7 cellular contexts compared by ENCODE assay signal in the genomic region with DNA sequence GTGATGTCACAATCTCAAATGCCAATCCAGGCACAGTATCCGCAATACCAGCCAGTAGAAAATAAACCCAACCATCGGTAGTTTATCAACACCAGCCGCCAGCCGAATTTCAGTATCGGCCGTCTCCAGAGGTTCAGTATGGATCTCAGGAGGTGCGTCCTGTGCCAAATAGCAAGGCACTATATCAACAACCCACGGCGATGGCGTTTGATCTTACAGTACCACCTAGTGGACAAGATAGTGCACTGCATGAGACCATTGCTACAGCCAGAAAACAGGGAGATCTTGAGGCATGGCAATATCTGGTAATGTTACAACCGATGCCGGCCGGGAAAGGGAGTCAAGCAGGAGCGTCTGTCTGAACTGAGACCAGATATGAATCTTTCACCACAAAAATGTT.
DNase-seq lines count a peak whose midpoint lies in the region; ATAC-seq, FAIRE-seq and TF ChIP-seq lines count a peak whose summit lies in the region.
"Not testable (repeated sequence)": the region's sequence is repeated elsewhere in the genome, so short reads cannot be mapped to it uniquely, and the experiment has no call there.

No MANE protein-coding gene starts in this region.

- peak; percentile 36 for TF ChIP-seq RAD21 in GM12878 (IDR thresholded peaks at IDR 0.05; ENCODE audit: insufficient read depth, low read depth, low read length)
- not testable (repeated sequence) for TF ChIP-seq RAD21 in HepG2 (CRISPR knock-in tag; IDR thresholded peaks at IDR 0.05)

- not testable (repeated sequence) for BruUV-seq in GM12878 (replicated peaks; lab: Mats Ljungman, UMichigan); HepG2 (replicated peaks; lab: Mats Ljungman, UMichigan)

- ATAC-seq in GM12878, HepG2: not testable (repeated sequence)

- not testable (repeated sequence) for H3K36me3 ChIP-seq in DOHH2 (ENCODE audit: control insufficient read depth, low read length); WERI-Rb-1; GM12878 (ENCODE audit: control insufficient read depth in 2 of 2, insufficient read depth in 2 of 2, low read length in 1 of 2); fibroblast of lung (ENCODE audit: control insufficient read depth, insufficient read depth, low read length); HepG2 (replicated peaks in 1 of 2; ENCODE audit: control insufficient read depth in 1 of 2, insufficient read depth in 2 of 2, low read length in 2 of 2)

- RAD21 ChIA-PET in GM12878 (lab: Charles Lee; ENCODE audit: unreplicated experiment) = not testable (repeated sequence)

- not testable (repeated sequence) for H3K4me3 ChIP-seq in DOHH2 (ENCODE audit: low read length); Jurkat, Clone E6-1 (ENCODE audit: low read length); WERI-Rb-1 (ENCODE audit: low read depth, low read length); GM12878; fibroblast of lung (replicated peaks in 1 of 4; ENCODE audit: control extremely low read depth in 1 of 4, insufficient read depth in 1 of 4, low read depth in 3 of 4, low read length in 4 of 4); HepG2 (replicated peaks in 1 of 3; ENCODE audit: insufficient read depth in 1 of 3, low read depth in 2 of 3, low read length in 3 of 3)

- not testable (repeated sequence) for H4K20me1 ChIP-seq in DOHH2 (ENCODE audit: control insufficient read depth, insufficient read depth, low read depth, low read length); GM12878 (ENCODE audit: control insufficient read depth, insufficient read depth); fibroblast of lung (ENCODE audit: control insufficient read depth, extremely low read depth, insufficient read depth, low read length); HepG2 (ENCODE audit: insufficient read depth, low read length)

- not testable (repeated sequence) for FAIRE-seq in GM12878 (lab: Jason Lieb, UNC); HepG2 (lab: Jason Lieb, UNC)

- H2AFZ ChIP-seq in GM12878 (ENCODE audit: control insufficient read depth, low read depth, low read length); fibroblast of lung (ENCODE audit: low read length); HepG2 (ENCODE audit: low read length): not testable (repeated sequence)

- POLR2A ChIA-PET in GM12878 (lab: Charles Lee); HepG2 (lab: Yijun Ruan, JAX): not testable (repeated sequence)

- not testable (repeated sequence) for H3K27me3 ChIP-seq in DOHH2 (ENCODE audit: control insufficient read depth, low read length); WERI-Rb-1 (ENCODE audit: insufficient read depth, low read depth, severe bottlenecking); GM12878 (replicated peaks in 1 of 2; ENCODE audit: control insufficient read depth in 2 of 2, insufficient read depth in 2 of 2, low read length in 1 of 2); fibroblast of lung (ENCODE audit: control insufficient read depth, insufficient read depth, low read length); HepG2 (ENCODE audit: control insufficient read depth in 1 of 2, insufficient read depth in 2 of 2, low read length in 2 of 2)

- H3K79me2 ChIP-seq in DOHH2 (ENCODE audit: control insufficient read depth, low read length); GM12878 (ENCODE audit: control insufficient read depth, insufficient read depth, low read length); fibroblast of lung (ENCODE audit: control insufficient read depth, insufficient read depth, low read length); HepG2 (ENCODE audit: insufficient read depth, low read length): not testable (repeated sequence)

- H3F3A ChIP-seq in DOHH2 (ENCODE audit: control insufficient read depth, insufficient read depth) = not testable (repeated sequence)

- not testable (repeated sequence) for TF ChIP-seq EP300 in GM12878 (IDR thresholded peaks at IDR 0.05; ENCODE audit: borderline replicate concordance in 1 of 2, control insufficient read depth in 1 of 2, low read depth in 2 of 2, low read length in 2 of 2); HepG2 (IDR thresholded peaks at IDR 0.05; ENCODE audit: low read depth in 2 of 2, low read length in 2 of 2); HepG2 (CRISPR knock-in tag; IDR thresholded peaks at IDR 0.05; ENCODE audit: borderline replicate concordance)

- not testable (repeated sequence) for H3K4me2 ChIP-seq in DOHH2 (ENCODE audit: low read length); GM12878 (ENCODE audit: control insufficient read depth, insufficient read depth); fibroblast of lung (ENCODE audit: extremely low read depth, insufficient read depth, low read length); HepG2 (ENCODE audit: low read depth, low read length)

- H3K27ac ChIP-seq in DOHH2 (ENCODE audit: low read depth, low read length); WERI-Rb-1; GM12878 (ENCODE audit: control insufficient read depth, insufficient read depth); fibroblast of lung (ENCODE audit: insufficient read depth, low read length); HepG2 (ENCODE audit: extremely low read length, insufficient read depth, low read length): not testable (repeated sequence)

- WGBS in GM12878 (ENCODE audit: insufficient coverage, insufficient replicate concordance, low lambda C conversion rate, missing lambda C conversion rate) = 8% methylated on average over 14 of the region's 14 CpGs
- 1% methylated on average over 12 of the region's 14 CpGs for WGBS in HepG2 (ENCODE audit: low lambda C conversion rate)

- H3K9me3 ChIP-seq in DOHH2 (ENCODE audit: control insufficient read depth, insufficient read depth, low read length); WERI-Rb-1 (ENCODE audit: severe bottlenecking); GM12878 (replicated peaks; ENCODE audit: control insufficient read depth, insufficient read depth, low read length); fibroblast of lung (ENCODE audit: control insufficient read depth, insufficient read depth, low read depth, low read length); HepG2 (ENCODE audit: low read length): not testable (repeated sequence)

- TF ChIP-seq CTCF in DOHH2 (IDR thresholded peaks at IDR 0.05; ENCODE audit: low read depth, low read length, poor library complexity, severe bottlenecking) (peak; percentile 40), WERI-Rb-1 (IDR thresholded peaks at IDR 0.05; ENCODE audit: low read depth, low read length) (peak; percentile 42; the same call in 1 of the 2 replicates), GM12878 (IDR thresholded peaks at IDR 0.05 in 2 of 3, conservative IDR thresholded peaks at IDR 0.05 in 1 of 3; ENCODE audit: control insufficient read depth in 2 of 3, extremely low read depth in 1 of 3, insufficient read depth in 1 of 3, low read depth in 3 of 3, low read length in 3 of 3) (peak; percentile 24 to 36 (median 31); a peak in 4 of 6 replicates), fibroblast of lung (conservative IDR thresholded peaks at IDR 0.05 in 1 of 2, IDR thresholded peaks at IDR 0.05 in 1 of 2; ENCODE audit: low read depth in 1 of 2, low read length in 2 of 2) (peak; percentile 34 to 47), HepG2 (CRISPR knock-in tag; IDR thresholded peaks at IDR 0.05) (peak; percentile 61)

- H3K9ac ChIP-seq in GM12878 (ENCODE audit: control insufficient read depth, insufficient read depth, low read length); fibroblast of lung (ENCODE audit: insufficient read depth, low read length); HepG2 (ENCODE audit: insufficient read depth, low read depth, low read length): not testable (repeated sequence)

- SMC1A ChIA-PET in GM12878 (lab: Charles Lee; ENCODE audit: uncharacterized antibody, unreplicated experiment) = not testable (repeated sequence)

- peak; percentile 4 for DNase-seq in Jurkat, Clone E6-1 (ENCODE audit: low read depth, low spot score)
- not testable (repeated sequence) for DNase-seq in WERI-Rb-1; GM12878 (ENCODE audit: low read depth, low spot score); HepG2 (ENCODE audit: low spot score)
- DNase-seq in fibroblast of lung (ENCODE audit: low read depth in 2 of 2) = peak in 1 of 2 donors; percentile 39
- DNase-seq in renal cortical epithelial cell (ENCODE audit: low read depth) = peak; percentile 8

- intact Hi-C loops in GM12878 (cut with micrococcal nuclease; ENCODE audit: unreplicated experiment) = loop anchor here (2.0 kb wide), 1 partner anchor 127 kb away; no protein-coding TSS in a partner anchor
- intact Hi-C loops in HepG2 (cut with micrococcal nuclease; ENCODE audit: unreplicated experiment) = not testable (repeated sequence)

- CTCF ChIA-PET in GM12878 (lab: Yijun Ruan, JAX) = not testable (repeated sequence)
- CTCF ChIA-PET in HepG2 (lab: Yijun Ruan, JAX; ENCODE audit: low intra/inter-chr PET ratio, low total read pairs) = interaction anchor here (0.7 kb wide), 2 partner anchors 127 to 128 kb away, joined by 3 read pairs; no protein-coding TSS in a partner anchor

- not testable (repeated sequence) for H3K4me1 ChIP-seq in DOHH2 (ENCODE audit: control insufficient read depth, low read length); GM12878 (ENCODE audit: control insufficient read depth, insufficient read depth, low read length); fibroblast of lung (ENCODE audit: control insufficient read depth, extremely low read depth, insufficient read depth, low read length); HepG2 (ENCODE audit: insufficient read depth, low read length)

- TF ChIP-seq POLR2A in GM12878 (IDR thresholded peaks at IDR 0.05; ENCODE audit: low read depth, low read length); HepG2 (IDR thresholded peaks at IDR 0.05; ENCODE audit: insufficient read depth in 1 of 2, low read depth in 2 of 2, low read length in 2 of 2): not testable (repeated sequence)

- H3K9me2 ChIP-seq in DOHH2 (replicated peaks; ENCODE audit: control insufficient read depth, low read length) = not testable (repeated sequence)

- in situ Hi-C loops in GM12878 (cut with MboI) = loop anchor here (10.0 kb wide), 1 partner anchor 125 kb away; no protein-coding TSS in a partner anchor
- in situ Hi-C loops in HepG2 (cut with HindIII; ENCODE audit: extremely low pct_ligation_motif_present, low pct_unique_long_range_greater_than_20kb) = not testable (repeated sequence)
